Comparison of ENCODE assay signal across 22 cellular contexts in genomic region chr2:86433137-86433536, GRCh38.
"Had no signal": no experiment of that assay in that cellular context is flagged by ENCODE, and none has a peak within 500 bp of the region (broad histone marks: within the 10 kb centered on the region; RNA-seq: fewer than 3 reads in every experiment).

No MANE protein-coding gene starts in this region.

- FAIRE-seq: kidney had no signal

- H3K4me1 ChIP-seq: esophagus muscularis mucosa, foreskin keratinocyte, heart left ventricle, right lobe of liver, vagina had no signal

- H3K36me3 ChIP-seq: esophagus muscularis mucosa, heart left ventricle, right lobe of liver, vagina had no signal

- DNase-seq: activated CD4-positive, alpha-beta memory T cell treated with anti-CD3 and anti-CD28 coated beads for 36 hours; activated CD4-positive, alpha-beta T cell treated with anti-CD3 and anti-CD28 coated beads, Interleukin-2, amount 10 ng/mL, durations not matched to agents 24 days and 14 days; activated CD4-positive, CD25-positive, alpha-beta regulatory T cell treated with anti-CD3 and anti-CD28 coated beads, Interleukin-2, amount 50 U/mL, for 72 hours; activated CD8-positive, alpha-beta memory T cell treated with anti-CD3 and anti-CD28 coated beads, Interleukin-2, amount 50 U/mL, for 4 hours; activated gamma-delta T cell; activated naive CD8-positive, alpha-beta T cell treated with anti-CD3 and anti-CD28 coated beads, Interleukin-2, amount 50 U/mL, for 24 hours; activated T-cell treated with anti-CD3 and anti-CD28 coated beads, Interleukin-2, amount 50 U/mL, for 24 hours; amygdala; caudate nucleus; endodermal cell; foreskin keratinocyte; heart left ventricle; hypothalamus; immature natural killer cell; kidney; left colon; mammary epithelial cell; right lobe of liver; stimulated activated CD4-positive, alpha-beta T cell treated with anti-CD3 and anti-CD28 coated beads, Interleukin-2, amount 100 ng/mL, for 48 hours had no signal

- ATAC-seq: activated naive CD8-positive, alpha-beta T cell treated with anti-CD3 and anti-CD28 coated beads, Interleukin-2, amount 50 U/mL, for 24 hours; foreskin keratinocyte; heart left ventricle; left colon; right lobe of liver; stimulated activated effector memory CD8-positive, alpha-beta T cell treated with anti-CD3 and anti-CD28 coated beads, Interleukin-12 subunit alpha, Interleukin-12 subunit beta, amount 100 ng/mL, for 72 hours had no signal

- H3K27me3 ChIP-seq: esophagus muscularis mucosa, foreskin keratinocyte, heart left ventricle, right lobe of liver, vagina had no signal

- H3K27ac ChIP-seq: esophagus muscularis mucosa, foreskin keratinocyte, heart left ventricle, right lobe of liver, vagina had no signal

- H3K4me3 ChIP-seq: esophagus muscularis mucosa, heart left ventricle, right lobe of liver, vagina had no signal
